Comparison of ENCODE assay signal across 1 cellular context in genomic region chr20:2658414-2659354, GRCh38.
TF ChIP-seq lines count a peak whose summit lies in the region.

No MANE protein-coding gene starts in this region.

TF ChIP-seq in endothelial cell of umbilical vein, 7 proteins besides CTCF, POLR2A, EP300 and RAD21 (continued from another document):
- TF ChIP-seq JUN (IDR thresholded peaks at IDR 0.05; ENCODE audit: borderline replicate concordance, insufficient read depth, insufficient read length, low read depth) = no peak
- no peak for TF ChIP-seq GATA2 (IDR thresholded peaks at IDR 0.05; ENCODE audit: insufficient read depth, insufficient read length, low read depth, low read length)
